Comparison of ENCODE assay signal across 20 cellular contexts in the genomic region with DNA sequence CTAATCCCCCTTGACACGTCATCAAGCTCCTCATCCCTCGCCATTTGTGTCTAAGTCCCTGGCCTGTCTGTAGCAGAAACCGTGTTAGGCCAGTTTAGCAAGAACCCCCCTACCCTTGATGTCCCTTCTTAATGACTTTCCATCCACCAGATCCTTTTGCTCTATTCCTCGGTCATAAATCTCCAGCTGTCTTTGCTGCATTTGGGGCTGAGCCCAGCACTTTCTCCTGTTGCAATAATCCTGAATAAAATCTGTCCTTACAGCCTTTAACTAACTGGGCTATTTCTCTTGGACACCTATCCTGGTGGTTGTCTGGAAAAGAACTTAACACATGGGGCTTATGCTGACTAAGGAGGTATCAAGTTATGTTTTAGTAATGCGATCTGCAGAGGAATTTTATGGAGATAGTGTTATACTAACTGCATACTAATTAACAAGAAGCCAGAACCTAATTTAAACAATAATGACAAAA.
DNase-seq lines count a peak whose midpoint lies in the region; ATAC-seq and TF ChIP-seq lines count a peak whose summit lies in the region.
"Had no signal": no experiment of that assay in that cellular context is flagged by ENCODE, and none has a peak within 500 bp of the region (broad histone marks: within the 10 kb centered on the region; RNA-seq: fewer than 3 reads in every experiment).

No MANE protein-coding gene starts in this region.

- 67 to 74% (median 70%) methylated on average over 5 of the region's 5 CpGs for WGBS in heart left ventricle, 4 donors
- WGBS in upper lobe of left lung, 2 donors: 90 to 91% methylated on average over 5 of the region's 5 CpGs
- 87 to 92% methylated on average over 5 of the region's 5 CpGs for WGBS in testis, 2 donors

- H3K9me3 ChIP-seq in heart left ventricle (peaks cover 0 to 8% (median 0%) of the 10 kb centered on the region in 12 donors), upper lobe of left lung (no peaks in the 10 kb centered on the region), testis (no peaks in the 10 kb centered on the region)
- H3K9me3 ChIP-seq: pancreas had no signal

- no peak for TF ChIP-seq EP300 in upper lobe of left lung (IDR thresholded peaks at IDR 0.05)

- peak overlapping the region; percentile 23 for H3K4me3 Mint-ChIP-seq in chondrocyte (ENCODE audit: unreplicated experiment)
- no peak overlapping the region for H3K4me3 Mint-ChIP-seq in activated T-helper 2 cell treated with anti-CD3 and anti-CD28 coated beads, Interferon-gamma antibody, Interleukin-2, Interleukin-4, amounts not matched to agents 10 μg/mL and 5 μg/mL and 100 μg/mL, durations not matched to agents 14 hours and 24 hours and 36 hours (ENCODE audit: low read depth)
- H3K4me3 Mint-ChIP-seq: activated CD8-positive, alpha-beta memory T cell treated with anti-CD3 and anti-CD28 coated beads, Interleukin-2, amount 10 ng/mL, durations not matched to agents 7 days and 5 days; natural killer cell had no signal

- peak overlapping the region in 11 of 12 donors; percentile 41 to 87 (median 73) for H3K27ac ChIP-seq in heart left ventricle
- peak overlapping the region in 3 of 4 donors; percentile 30 to 59 (median 33) for H3K27ac ChIP-seq in upper lobe of left lung
- H3K27ac ChIP-seq in testis: no peak overlapping the region
- H3K27ac ChIP-seq: pancreas had no signal

- H3K36me3 Mint-ChIP-seq in chondrocyte (ENCODE audit: low read depth): peaks cover 45% of the 10 kb centered on the region
- no peaks in the 10 kb centered on the region for H3K36me3 Mint-ChIP-seq in activated T-helper 2 cell treated with anti-CD3 and anti-CD28 coated beads, Interferon-gamma antibody, Interleukin-2, Interleukin-4, amounts not matched to agents 10 μg/mL and 5 μg/mL and 100 μg/mL, durations not matched to agents 14 hours and 24 hours and 36 hours (ENCODE audit: low read depth)
- H3K36me3 Mint-ChIP-seq: activated CD8-positive, alpha-beta memory T cell treated with anti-CD3 and anti-CD28 coated beads, Interleukin-2, amount 10 ng/mL, durations not matched to agents 7 days and 5 days; natural killer cell had no signal

- peaks cover 85% of the 10 kb centered on the region for H3K4me1 Mint-ChIP-seq in chondrocyte (ENCODE audit: low read depth)
- no peaks in the 10 kb centered on the region for H3K4me1 Mint-ChIP-seq in activated T-helper 2 cell treated with anti-CD3 and anti-CD28 coated beads, Interferon-gamma antibody, Interleukin-2, Interleukin-4, amounts not matched to agents 10 μg/mL and 5 μg/mL and 100 μg/mL, durations not matched to agents 14 hours and 24 hours and 36 hours (ENCODE audit: low read depth)
- H3K4me1 Mint-ChIP-seq: activated CD8-positive, alpha-beta memory T cell treated with anti-CD3 and anti-CD28 coated beads, Interleukin-2, amount 10 ng/mL, durations not matched to agents 7 days and 5 days; natural killer cell had no signal

- H3K9me3 Mint-ChIP-seq in chondrocyte (ENCODE audit: low read depth): peaks cover 3% of the 10 kb centered on the region
- no peaks in the 10 kb centered on the region for H3K9me3 Mint-ChIP-seq in activated T-helper 2 cell treated with anti-CD3 and anti-CD28 coated beads, Interferon-gamma antibody, Interleukin-2, Interleukin-4, amounts not matched to agents 10 μg/mL and 5 μg/mL and 100 μg/mL, durations not matched to agents 14 hours and 24 hours and 36 hours
- H3K9me3 Mint-ChIP-seq: natural killer cell had no signal

- H3K4me1 ChIP-seq in heart left ventricle: peaks cover 0 to 48% (median 20%) of the 10 kb centered on the region in 12 donors
- peaks cover 11 to 27% (median 18%) of the 10 kb centered on the region in 4 donors for H3K4me1 ChIP-seq in upper lobe of left lung
- H3K4me1 ChIP-seq in testis: no peaks in the 10 kb centered on the region
- H3K4me1 ChIP-seq: pancreas had no signal

- H3K27me3 Mint-ChIP-seq in chondrocyte (ENCODE audit: low read depth): no peaks in the 10 kb centered on the region
- no peaks in the 10 kb centered on the region for H3K27me3 Mint-ChIP-seq in activated T-helper 2 cell treated with anti-CD3 and anti-CD28 coated beads, Interferon-gamma antibody, Interleukin-2, Interleukin-4, amounts not matched to agents 10 μg/mL and 5 μg/mL and 100 μg/mL, durations not matched to agents 14 hours and 24 hours and 36 hours (ENCODE audit: low read depth)
- H3K27me3 Mint-ChIP-seq: activated CD8-positive, alpha-beta memory T cell treated with anti-CD3 and anti-CD28 coated beads, Interleukin-2, amount 10 ng/mL, durations not matched to agents 7 days and 5 days had no signal

- peaks cover 0 to 45% (median 0%) of the 10 kb centered on the region in 9 donors for H3K36me3 ChIP-seq in heart left ventricle
- H3K36me3 ChIP-seq in upper lobe of left lung: no peaks in the 10 kb centered on the region
- H3K36me3 ChIP-seq in testis (ENCODE audit: low read depth, missing control alignments): no peaks in the 10 kb centered on the region

- no peak for TF ChIP-seq POLR2A in heart left ventricle (IDR thresholded peaks at IDR 0.05)
- TF ChIP-seq POLR2A in upper lobe of left lung (IDR thresholded peaks at IDR 0.05): no peak
- no peak for TF ChIP-seq POLR2A in testis (IDR thresholded peaks at IDR 0.05)

- DNase-seq in heart left ventricle: no peak
- DNase-seq in Right ventricle myocardium inferior (ENCODE audit: missing footprints): no peak
- no peak for DNase-seq in chondrocyte (ENCODE audit: low spot score)
- peak; percentile 78 for DNase-seq in myocyte (ENCODE audit: low read depth)
- no peak for DNase-seq in upper lobe of left lung
- no peak for DNase-seq in activated T-cell treated with anti-CD3 and anti-CD28 coated beads, Interleukin-2, amount 50 U/mL, for 48 hours
- DNase-seq in testis: no peak
- DNase-seq in activated T-helper 2 cell treated with anti-CD3 and anti-CD28 coated beads, Interferon-gamma antibody, Interleukin-2, Interleukin-4, amounts not matched to agents 10 μg/mL and 5 μg/mL and 100 μg/mL, durations not matched to agents 14 hours and 24 hours and 36 hours (ENCODE audit: low spot score): no peak
- DNase-seq: activated CD4-positive, alpha-beta T cell treated with anti-CD3 and anti-CD28 coated beads for 48 hours; activated CD8-positive, alpha-beta memory T cell treated with anti-CD3 and anti-CD28 coated beads, Interleukin-2, amount 10 ng/mL, durations not matched to agents 7 days and 5 days; foreskin fibroblast; GF-D8; natural killer cell; NCI-H1417; NCI-H69; pancreas; SIG-M5; stimulated activated CD4-positive, alpha-beta T cell treated with anti-CD3 and anti-CD28 coated beads, Interleukin-2, amount 100 ng/mL, for 48 hours; stimulated activated naive CD8-positive, alpha-beta T cell treated with anti-CD3 and anti-CD28 coated beads, Interleukin-15, Interleukin-2, amounts not matched to agents 100 U/mL and 50 U/mL, for 24 hours had no signal

- ATAC-seq in heart left ventricle: no peak
- ATAC-seq in Right ventricle myocardium inferior: no peak
- no peak for ATAC-seq in upper lobe of left lung (ENCODE audit: low FRiP score in 2 of 2)
- ATAC-seq: activated CD8-positive, alpha-beta memory T cell treated with anti-CD3 and anti-CD28 coated beads, Interleukin-2, amount 10 ng/mL, durations not matched to agents 7 days and 5 days; natural killer cell; stimulated activated naive CD8-positive, alpha-beta T cell treated with anti-CD3 and anti-CD28 coated beads, Interleukin-15, Interleukin-2, amounts not matched to agents 100 U/mL and 50 U/mL, for 24 hours had no signal

- intact Hi-C loops in heart left ventricle (cut with DNase I): loop anchor here in 4 of 10 donors (5.0 kb wide), 4 partner anchors 35 to 70 kb away; no protein-coding TSS in a partner anchor
- intact Hi-C loops in Right ventricle myocardium inferior (cut with DNase I): loop anchor here (5.0 kb wide), 2 partner anchors 35 to 70 kb away; no protein-coding TSS in a partner anchor
- intact Hi-C loops in testis (cut with DNase I; ENCODE audit: low total_unique reads): no loop called here
- intact Hi-C loops in activated T-helper 2 cell treated with anti-CD3 and anti-CD28 coated beads, Interferon-gamma antibody, Interleukin-2, Interleukin-4, amounts not matched to agents 10 μg/mL and 5 μg/mL and 100 μg/mL, durations not matched to agents 14 hours and 24 hours and 36 hours (cut with micrococcal nuclease): loop anchor here (10.0 kb wide), 1 partner anchor 72 kb away; no protein-coding TSS in a partner anchor

- H3K27ac Mint-ChIP-seq in chondrocyte (ENCODE audit: unreplicated experiment): peak overlapping the region; percentile 87
- H3K27ac Mint-ChIP-seq in activated T-helper 2 cell treated with anti-CD3 and anti-CD28 coated beads, Interferon-gamma antibody, Interleukin-2, Interleukin-4, amounts not matched to agents 10 μg/mL and 5 μg/mL and 100 μg/mL, durations not matched to agents 14 hours and 24 hours and 36 hours: no peak overlapping the region
- H3K27ac Mint-ChIP-seq: activated CD8-positive, alpha-beta memory T cell treated with anti-CD3 and anti-CD28 coated beads, Interleukin-2, amount 10 ng/mL, durations not matched to agents 7 days and 5 days; natural killer cell had no signal

- H3K27me3 ChIP-seq in heart left ventricle (no peaks in the 10 kb centered on the region), upper lobe of left lung (no peaks in the 10 kb centered on the region), testis (no peaks in the 10 kb centered on the region)
- H3K27me3 ChIP-seq: pancreas had no signal

- no peak overlapping the region for H3K4me3 ChIP-seq in heart left ventricle
- no peak overlapping the region for H3K4me3 ChIP-seq in upper lobe of left lung
- H3K4me3 ChIP-seq in testis: no peak overlapping the region
- H3K4me3 ChIP-seq: pancreas, skin epidermis had no signal

- TF ChIP-seq CTCF in heart left ventricle (IDR thresholded peaks at IDR 0.05): no peak
- no peak for TF ChIP-seq CTCF in chondrocyte (IDR thresholded peaks at IDR 0.05)
- TF ChIP-seq CTCF in upper lobe of left lung (IDR thresholded peaks at IDR 0.05): no peak
- no peak for TF ChIP-seq CTCF in testis (IDR thresholded peaks at IDR 0.05)

Comparison
In these comparisons a context has a peak if more than half of its experiments do, and no peak if none do; other contexts are left out.
1. H3K27ac ChIP-seq: peak in heart left ventricle (11 of 12) and upper lobe of left lung (3 of 4); none in testis (0 of 2).